33 cellular contexts compared by ENCODE assay signal in genomic region chr12:62170241-62170640, GRCh38.
DNase-seq lines count a peak whose midpoint lies in the region; ATAC-seq and TF ChIP-seq lines count a peak whose summit lies in the region.
"Had no signal": no experiment of that assay in that cellular context is flagged by ENCODE, and none has a peak within 500 bp of the region (broad histone marks: within the 10 kb centered on the region; RNA-seq: fewer than 3 reads in every experiment).

No MANE protein-coding gene starts in this region.

- H3K27ac ChIP-seq in tibial artery, result no peak overlapping the region
- H3K27ac ChIP-seq: 22Rv1; A549; BLaER1; BLaER1 treated with 17β-estradiol and CSF1 and Interleukin-3, amounts not matched to agents 10 nM and 100 nM; C4-2B had no signal

- H3K27ac Mint-ChIP-seq in type B pancreatic cell, result peak overlapping the region; percentile 4
- H3K27ac Mint-ChIP-seq: B cell; CD14-positive monocyte; CD4-positive, alpha-beta memory T cell; CD4-positive, alpha-beta T cell; CD4-positive, CD25-positive, alpha-beta regulatory T cell; CD8-positive, alpha-beta memory T cell; CD8-positive, alpha-beta T cell had no signal

- H3K36me3 Mint-ChIP-seq in type B pancreatic cell, result no peaks in the 10 kb centered on the region
- H3K36me3 Mint-ChIP-seq: CD14-positive monocyte; CD4-positive, CD25-positive, alpha-beta regulatory T cell; CD8-positive, alpha-beta memory T cell; CD8-positive, alpha-beta T cell had no signal

- no peaks in the 10 kb centered on the region for H3K4me1 Mint-ChIP-seq in type B pancreatic cell (ENCODE audit: unreplicated experiment)
- H3K4me1 Mint-ChIP-seq: B cell; CD8-positive, alpha-beta memory T cell had no signal

- H3K4me1 ChIP-seq in tibial artery, result no peaks in the 10 kb centered on the region
- H3K4me1 ChIP-seq: A549; BE2C; BLaER1; BLaER1 treated with 17β-estradiol and CSF1 and Interleukin-3, amounts not matched to agents 10 nM and 100 nM; Caco-2 had no signal

- DNase-seq in LNCaP clone FGC (ENCODE audit: low read depth) (peak; percentile 50), epithelial cell of esophagus (ENCODE audit: low read depth) (peak; percentile 38), type B pancreatic cell (ENCODE audit: extremely low spot score, unreplicated experiment) (no peak), islet precursor cell (no peak), tibial artery (no peak)
- DNase-seq: 8988T; ACHN; AML-193; BE2C; C1 segment of cervical spinal cord; Caco-2; Calu3; CD4-positive, alpha-beta memory T cell; CD4-positive, alpha-beta T cell; CD4-positive, CD25-positive, alpha-beta regulatory T cell; CD8-positive, alpha-beta memory T cell; CD8-positive, alpha-beta T cell; COR-L47; DMS 273 treated with DMSO at 0.1 percent for 48 hours; DMS153; DMS53; DMS79; DMS79 treated with DMSO at 0.1 percent for 48 hours; DND-41; EL had no signal

- H3K9me3 ChIP-seq in tibial artery, result no peaks in the 10 kb centered on the region
- H3K9me3 ChIP-seq: A549; BE2C; BLaER1; BLaER1 treated with 17β-estradiol and CSF1 and Interleukin-3, amounts not matched to agents 10 nM and 100 nM; Caco-2 had no signal

- TF ChIP-seq CTCF in LNCaP clone FGC (IDR thresholded peaks at IDR 0.05; ENCODE audit: control insufficient read depth, extremely low read depth, insufficient read depth) (no peak), epithelial cell of esophagus (IDR thresholded peaks at IDR 0.05; ENCODE audit: insufficient read depth, low read depth, low read length, missing control alignments) (no peak), type B pancreatic cell (conservative IDR thresholded peaks at IDR 0.05) (no peak), tibial artery (IDR thresholded peaks at IDR 0.05) (no peak)

- H3K27me3 ChIP-seq in tibial artery, result no peaks in the 10 kb centered on the region
- H3K27me3 ChIP-seq: BE2C; BLaER1; BLaER1 treated with 17β-estradiol and CSF1 and Interleukin-3, amounts not matched to agents 10 nM and 100 nM had no signal

- no peak for ATAC-seq in GM21367 (IDR thresholded peaks at IDR 0.05; ENCODE audit: unreplicated experiment)
- ATAC-seq: A549; CD8-positive, alpha-beta T cell had no signal

- H3K4me3 ChIP-seq in LNCaP clone FGC (ENCODE audit: low read depth, low read length) (no peak overlapping the region), epithelial cell of esophagus (ENCODE audit: low read length) (no peak overlapping the region), tibial artery (no peak overlapping the region)
- H3K4me3 ChIP-seq: A549; BLaER1; BLaER1 treated with 17β-estradiol and CSF1 and Interleukin-3, amounts not matched to agents 10 nM and 100 nM had no signal

- intact Hi-C loops in tibial artery (cut with DNase I; ENCODE audit: low total_unique reads), result no loop called here

- H3K27me3 Mint-ChIP-seq in type B pancreatic cell, result no peaks in the 10 kb centered on the region
- H3K27me3 Mint-ChIP-seq: CD4-positive, alpha-beta T cell had no signal

- H3K9me3 Mint-ChIP-seq in type B pancreatic cell, result no peaks in the 10 kb centered on the region
- H3K9me3 Mint-ChIP-seq: CD4-positive, alpha-beta T cell; CD8-positive, alpha-beta memory T cell; CD8-positive, alpha-beta T cell had no signal

- no peak overlapping the region for H3K4me3 Mint-ChIP-seq in type B pancreatic cell
- H3K4me3 Mint-ChIP-seq: B cell; CD14-positive monocyte; CD4-positive, alpha-beta memory T cell; CD4-positive, alpha-beta T cell; CD4-positive, CD25-positive, alpha-beta regulatory T cell; CD8-positive, alpha-beta memory T cell; CD8-positive, alpha-beta T cell had no signal

- H3K36me3 ChIP-seq in tibial artery, result no peaks in the 10 kb centered on the region
- H3K36me3 ChIP-seq: BE2C; BLaER1; BLaER1 treated with 17β-estradiol and CSF1 and Interleukin-3, amounts not matched to agents 10 nM and 100 nM had no signal

Comparison
In these comparisons a context has a peak if more than half of its experiments do, and no peak if none do; other contexts are left out.
1. DNase-seq: peak in LNCaP clone FGC (single experiment) and epithelial cell of esophagus (single experiment); none in type B pancreatic cell (single experiment), islet precursor cell (single experiment) and tibial artery (0 of 2).